Comparison of ENCODE assay signal across 1 cellular context in the genomic region with DNA sequence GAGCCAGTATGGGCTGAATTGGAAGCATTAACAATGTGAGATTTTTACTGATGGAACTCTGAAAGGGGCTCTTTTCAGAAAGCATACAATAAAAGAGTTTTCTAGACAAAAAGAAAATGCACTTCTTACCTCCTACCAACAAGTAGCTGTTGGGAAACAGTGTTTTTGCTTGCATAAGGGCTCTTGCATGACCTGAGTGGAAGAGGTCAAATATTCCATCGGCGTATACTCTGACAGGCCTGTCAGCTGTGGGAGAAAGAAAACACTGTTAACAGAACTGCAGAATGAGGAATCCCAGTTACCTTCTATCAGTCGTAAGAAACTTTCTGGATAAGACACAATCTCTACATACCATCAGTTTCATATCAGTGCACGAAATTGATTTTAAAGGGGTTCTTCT.
TF ChIP-seq lines count a peak whose summit lies in the region.

No MANE protein-coding gene starts in this region.

TF ChIP-seq in SK-N-SH, 30 proteins besides CTCF, POLR2A, EP300 and RAD21 (continued from another document):
- no peak for TF ChIP-seq REST (IDR thresholded peaks at IDR 0.05; ENCODE audit: low read depth, low read length)
- no peak for TF ChIP-seq FOXM1 (IDR thresholded peaks at IDR 0.05; ENCODE audit: low read depth)
- TF ChIP-seq TCF12 (IDR thresholded peaks at IDR 0.05), result no peak
- TF ChIP-seq, protein P1, sequence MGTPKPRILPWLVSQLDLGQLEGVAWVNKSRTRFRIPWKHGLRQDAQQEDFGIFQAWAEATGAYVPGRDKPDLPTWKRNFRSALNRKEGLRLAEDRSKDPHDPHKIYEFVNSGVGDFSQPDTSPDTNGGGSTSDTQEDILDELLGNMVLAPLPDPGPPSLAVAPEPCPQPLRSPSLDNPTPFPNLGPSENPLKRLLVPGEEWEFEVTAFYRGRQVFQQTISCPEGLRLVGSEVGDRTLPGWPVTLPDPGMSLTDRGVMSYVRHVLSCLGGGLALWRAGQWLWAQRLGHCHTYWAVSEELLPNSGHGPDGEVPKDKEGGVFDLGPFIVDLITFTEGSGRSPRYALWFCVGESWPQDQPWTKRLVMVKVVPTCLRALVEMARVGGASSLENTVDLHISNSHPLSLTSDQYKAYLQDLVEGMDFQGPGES (IDR thresholded peaks at IDR 0.05; ENCODE audit: low read depth, low read length), result no peak
- TF ChIP-seq ZBTB33 (IDR thresholded peaks at IDR 0.05; ENCODE audit: borderline replicate concordance, low read depth), result no peak
TF ChIP-seq in SK-N-SH: peak in this region for 0.
